Comparison of ENCODE assay signal across 10 cellular contexts in the genomic region with DNA sequence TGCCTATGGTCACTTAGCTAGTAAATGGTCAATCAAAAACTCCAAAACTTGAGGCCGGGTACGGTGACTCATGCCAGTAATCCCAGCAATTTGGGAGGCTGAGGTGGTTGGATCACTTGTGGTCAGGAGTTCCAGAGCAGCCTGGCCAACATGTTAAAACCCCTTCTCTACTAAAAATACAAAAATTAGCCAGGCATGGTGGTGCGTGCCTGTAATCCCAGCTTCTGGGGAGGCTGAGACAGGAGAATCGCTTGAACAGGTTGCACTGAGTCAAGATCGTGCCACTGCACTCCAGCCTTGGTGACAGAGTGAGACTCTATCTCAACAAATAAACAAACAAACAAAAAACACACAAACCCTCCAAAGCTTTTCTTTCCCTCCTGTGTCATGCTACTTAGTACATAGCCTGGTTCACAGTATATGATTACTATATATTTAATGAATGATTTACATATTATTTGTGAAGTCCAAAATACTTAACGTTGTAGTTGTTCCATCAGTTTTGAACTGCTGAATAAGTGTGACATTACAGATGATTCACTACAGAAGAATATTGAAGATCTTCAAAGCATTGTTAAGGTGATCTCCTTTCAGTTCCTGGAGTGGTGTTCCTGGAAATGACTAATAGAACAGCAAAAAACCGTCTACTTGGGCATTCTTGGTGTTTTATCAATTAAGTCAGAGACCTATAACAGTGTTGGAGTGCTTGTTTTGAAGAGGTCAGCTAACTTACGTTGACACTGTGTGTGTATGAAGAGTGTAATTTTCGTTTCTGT.
DNase-seq lines count a peak whose midpoint lies in the region; ATAC-seq lines count a peak whose summit lies in the region.
"Had no signal": no experiment of that assay in that cellular context is flagged by ENCODE, and none has a peak within 500 bp of the region (broad histone marks: within the 10 kb centered on the region; RNA-seq: fewer than 3 reads in every experiment).

No MANE protein-coding gene starts in this region.

- H3K9me3 ChIP-seq in T-helper 17 cell (ENCODE audit: control insufficient read depth, low read length, poor library complexity, severe bottlenecking): no peaks in the 10 kb centered on the region
- H3K9me3 ChIP-seq: transverse colon had no signal

- no peak for DNase-seq in activated naive CD4-positive, alpha-beta T cell treated with anti-CD3 and anti-CD28 coated beads, Interleukin-2, amount 10 ng/mL, durations not matched to agents 7 days and 5 days
- no peak for DNase-seq in activated naive CD4-positive, alpha-beta T cell treated with anti-CD3 and anti-CD28 coated beads, Interleukin-2, amount 50 U/mL, for 16 hours
- DNase-seq in T-helper 17 cell: no peak
- peak; percentile 14 for DNase-seq in fibroblast of gingiva (ENCODE audit: low read depth)
- DNase-seq in C1 segment of cervical spinal cord (lab: John Stamatoyannopoulos, UW): no peak
- DNase-seq in stimulated activated CD4-positive, alpha-beta T cell treated with anti-CD3 and anti-CD28 coated beads, Interleukin-12 subunit alpha, Interleukin-12 subunit beta, amount 100 ng/mL, for 4 hours: no peak
- DNase-seq: left colon, transverse colon had no signal

- peak overlapping the region; percentile 42 for H3K27ac Mint-ChIP-seq in activated naive CD4-positive, alpha-beta T cell treated with anti-CD3 and anti-CD28 coated beads, Interleukin-2, amount 10 ng/mL, durations not matched to agents 7 days and 5 days
- H3K27ac Mint-ChIP-seq in T-helper 17 cell: peak overlapping the region; percentile 79
- peak overlapping the region; percentile 88 for H3K27ac Mint-ChIP-seq in stimulated activated naive CD8-positive, alpha-beta T cell treated with anti-CD3 and anti-CD28 coated beads, Interleukin-15, Interleukin-2, amounts not matched to agents 100 ng/mL and 50 ng/mL, for 24 hours

- peaks cover 29% of the 10 kb centered on the region for H3K4me1 Mint-ChIP-seq in activated naive CD4-positive, alpha-beta T cell treated with anti-CD3 and anti-CD28 coated beads, Interleukin-2, amount 10 ng/mL, durations not matched to agents 7 days and 5 days
- peaks cover 14% of the 10 kb centered on the region for H3K4me1 Mint-ChIP-seq in T-helper 17 cell
- H3K4me1 Mint-ChIP-seq in stimulated activated naive CD8-positive, alpha-beta T cell treated with anti-CD3 and anti-CD28 coated beads, Interleukin-15, Interleukin-2, amounts not matched to agents 100 ng/mL and 50 ng/mL, for 24 hours (ENCODE audit: low read depth): peaks cover 30% of the 10 kb centered on the region

- H3K27me3 Mint-ChIP-seq in activated naive CD4-positive, alpha-beta T cell treated with anti-CD3 and anti-CD28 coated beads, Interleukin-2, amount 10 ng/mL, durations not matched to agents 7 days and 5 days: no peaks in the 10 kb centered on the region
- no peaks in the 10 kb centered on the region for H3K27me3 Mint-ChIP-seq in T-helper 17 cell
- no peaks in the 10 kb centered on the region for H3K27me3 Mint-ChIP-seq in stimulated activated naive CD8-positive, alpha-beta T cell treated with anti-CD3 and anti-CD28 coated beads, Interleukin-15, Interleukin-2, amounts not matched to agents 100 ng/mL and 50 ng/mL, for 24 hours

- peak; percentile 26 for ATAC-seq in T-helper 17 cell
- no peak for ATAC-seq in HG03460 (IDR thresholded peaks at IDR 0.05; ENCODE audit: unreplicated experiment)
- ATAC-seq: left colon had no signal

- H3K36me3 Mint-ChIP-seq in activated naive CD4-positive, alpha-beta T cell treated with anti-CD3 and anti-CD28 coated beads, Interleukin-2, amount 10 ng/mL, durations not matched to agents 7 days and 5 days: peaks cover 4% of the 10 kb centered on the region
- H3K36me3 Mint-ChIP-seq in T-helper 17 cell (ENCODE audit: low read depth): no peaks in the 10 kb centered on the region
- H3K36me3 Mint-ChIP-seq in stimulated activated naive CD8-positive, alpha-beta T cell treated with anti-CD3 and anti-CD28 coated beads, Interleukin-15, Interleukin-2, amounts not matched to agents 100 ng/mL and 50 ng/mL, for 24 hours (ENCODE audit: low read depth): peaks cover 16% of the 10 kb centered on the region

- H3K4me3 Mint-ChIP-seq in activated naive CD4-positive, alpha-beta T cell treated with anti-CD3 and anti-CD28 coated beads, Interleukin-2, amount 10 ng/mL, durations not matched to agents 7 days and 5 days: no peak overlapping the region
- H3K4me3 Mint-ChIP-seq in T-helper 17 cell: no peak overlapping the region
- H3K4me3 Mint-ChIP-seq in stimulated activated naive CD8-positive, alpha-beta T cell treated with anti-CD3 and anti-CD28 coated beads, Interleukin-15, Interleukin-2, amounts not matched to agents 100 ng/mL and 50 ng/mL, for 24 hours: no peak overlapping the region

- CTCF ChIA-PET in activated naive CD4-positive, alpha-beta T cell treated with anti-CD3 and anti-CD28 coated beads, Interleukin-2, amount 10 ng/mL, durations not matched to agents 7 days and 5 days (lab: Charles Lee): interaction anchor here (1.0 to 1.7 kb wide), 3 partner anchors 9 to 12 kb away, joined by 3 to 4 read pairs (median 3); no protein-coding TSS in a partner anchor

- peaks cover 1% of the 10 kb centered on the region for H3K9me3 Mint-ChIP-seq in activated naive CD4-positive, alpha-beta T cell treated with anti-CD3 and anti-CD28 coated beads, Interleukin-2, amount 10 ng/mL, durations not matched to agents 7 days and 5 days
- no peaks in the 10 kb centered on the region for H3K9me3 Mint-ChIP-seq in stimulated activated naive CD8-positive, alpha-beta T cell treated with anti-CD3 and anti-CD28 coated beads, Interleukin-15, Interleukin-2, amounts not matched to agents 100 ng/mL and 50 ng/mL, for 24 hours
